1 cellular context compared by ENCODE assay signal in the genomic region with DNA sequence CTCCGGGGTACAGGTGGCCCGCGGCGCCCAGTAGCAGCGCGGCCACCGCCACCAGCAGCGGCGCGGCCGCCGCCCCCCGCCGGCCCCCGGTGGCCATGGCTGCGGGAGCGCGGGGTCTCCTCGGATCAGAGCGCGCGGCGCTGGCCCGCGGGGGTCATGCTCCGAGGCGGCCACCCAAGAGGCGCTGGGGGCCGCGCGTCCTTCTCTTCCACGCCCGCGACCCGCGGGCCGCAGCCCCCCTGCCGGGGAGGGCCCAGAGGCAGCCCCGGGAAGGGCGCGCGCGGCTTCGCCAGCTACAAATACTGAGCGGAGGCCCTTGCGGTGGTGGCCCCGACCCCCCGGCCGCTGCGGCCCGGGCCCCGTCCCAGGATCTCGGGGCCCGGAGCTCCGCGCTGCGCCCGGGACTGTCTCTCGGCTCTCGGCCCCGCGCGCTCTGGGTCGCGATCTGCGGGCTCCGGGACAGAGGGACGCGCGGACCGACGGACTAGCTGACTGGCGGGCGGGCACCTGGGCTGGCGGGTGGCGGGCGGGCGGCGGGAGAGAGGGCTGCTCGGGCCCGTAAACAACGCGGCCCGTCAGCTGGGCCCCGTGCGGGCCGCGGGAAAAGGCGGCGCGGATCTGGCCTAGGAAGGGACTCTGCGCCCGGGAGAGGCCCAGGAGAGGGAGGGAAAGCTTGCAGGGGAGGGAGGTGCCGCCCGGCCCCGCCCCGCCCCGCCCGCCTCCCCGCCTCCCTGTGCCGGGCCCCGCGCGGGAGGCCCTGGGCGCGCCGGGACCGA.
A peak's percentile ranks its signal among the peaks of the same experiment; 100 is the strongest.
TF ChIP-seq lines count a peak whose summit lies in the region.

A gene (minus strand): TSS at position 620 of the 776 bp plus-strand sequence. CDS start 523 bp downstream, at position 97.

TF ChIP-seq in HepG2, 621 proteins besides CTCF, POLR2A, EP300 and RAD21 (continued from another document and continues in another):
- TF ChIP-seq, protein P1, sequence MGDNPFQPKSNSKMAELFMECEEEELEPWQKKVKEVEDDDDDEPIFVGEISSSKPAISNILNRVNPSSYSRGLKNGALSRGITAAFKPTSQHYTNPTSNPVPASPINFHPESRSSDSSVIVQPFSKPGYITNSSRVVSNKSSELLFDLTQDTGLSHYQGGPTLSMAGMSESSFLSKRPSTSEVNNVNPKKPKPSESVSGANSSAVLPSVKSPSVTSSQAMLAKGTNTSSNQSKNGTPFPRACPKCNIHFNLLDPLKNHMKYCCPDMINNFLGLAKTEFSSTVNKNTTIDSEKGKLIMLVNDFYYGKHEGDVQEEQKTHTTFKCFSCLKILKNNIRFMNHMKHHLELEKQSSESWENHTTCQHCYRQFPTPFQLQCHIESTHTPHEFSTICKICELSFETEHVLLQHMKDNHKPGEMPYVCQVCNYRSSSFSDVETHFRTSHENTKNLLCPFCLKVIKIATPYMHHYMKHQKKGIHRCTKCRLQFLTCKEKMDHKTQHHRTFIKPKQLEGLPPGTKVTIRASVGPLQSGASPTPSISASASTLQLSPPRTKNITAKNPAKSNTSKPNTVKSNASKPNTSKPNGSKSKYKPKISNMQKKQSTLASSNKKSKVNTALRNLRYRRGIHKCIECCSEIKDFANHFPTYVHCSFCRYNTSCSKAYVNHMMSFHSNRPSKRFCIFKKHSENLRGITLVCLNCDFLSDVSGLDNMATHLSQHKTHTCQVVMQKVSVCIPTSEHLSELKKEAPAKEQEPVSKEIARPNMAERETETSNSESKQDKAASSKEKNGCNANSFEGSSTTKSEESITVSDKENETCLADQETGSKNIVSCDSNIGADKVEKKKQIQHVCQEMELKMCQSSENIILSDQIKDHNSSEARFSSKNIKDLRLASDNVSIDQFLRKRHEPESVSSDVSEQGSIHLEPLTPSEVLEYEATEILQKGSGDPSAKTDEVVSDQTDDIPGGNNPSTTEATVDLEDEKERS (CRISPR knock-in tag; IDR thresholded peaks at IDR 0.05): no peak
- TF ChIP-seq NR2F6 (IDR thresholded peaks at IDR 0.05) (0 out of 2 replicates have a peak, but pooled peaks have one; percentile 3), NR2F6 (CRISPR knock-in tag; IDR thresholded peaks at IDR 0.05) (peak; percentile 75; the same call in 1 of the 2 replicates), MIXL1 (CRISPR knock-in tag; IDR thresholded peaks at IDR 0.05) (0 out of 2 replicates have a peak, but pooled peaks have one; percentile 20), HOXA5 (CRISPR knock-in tag; IDR thresholded peaks at IDR 0.05) (0 out of 2 replicates have a peak, but pooled peaks have one; percentile 56), MEIS2 (CRISPR knock-in tag; IDR thresholded peaks at IDR 0.05) (peak; percentile 41; the same call in 1 of the 2 replicates), NAIF1 (CRISPR knock-in tag; IDR thresholded peaks at IDR 0.05; ENCODE audit: borderline replicate concordance) (no peak; the same call in 1 of the 2 replicates), GATAD1 (CRISPR knock-in tag; IDR thresholded peaks at IDR 0.05) (no peak; the same call in 1 of the 2 replicates), ZMAT3 (CRISPR knock-in tag; conservative IDR thresholded peaks at IDR 0.05) (no peak), NFKB2 (CRISPR knock-in tag; IDR thresholded peaks at IDR 0.05; ENCODE audit: borderline replicate concordance) (no peak), SYNCRIP (IDR thresholded peaks at IDR 0.05; ENCODE audit: insufficient read depth, low read depth, low read length) (no peak), ZNF766 (CRISPR knock-in tag; IDR thresholded peaks at IDR 0.05; ENCODE audit: borderline replicate concordance) (peak; percentile 16; the same call in 1 of the 2 replicates), ONECUT2 (CRISPR knock-in tag; IDR thresholded peaks at IDR 0.05) (no peak), ZNF207 (IDR thresholded peaks at IDR 0.05; ENCODE audit: borderline replicate concordance) (no peak), NCOA1 (CRISPR knock-in tag; IDR thresholded peaks at IDR 0.05) (no peak), ASH2L (IDR thresholded peaks at IDR 0.05; ENCODE audit: insufficient read length, low read depth, low read length) (peak; percentile 13), DPF2 (CRISPR knock-in tag; IDR thresholded peaks at IDR 0.05; ENCODE audit: borderline replicate concordance, low read depth) (no peak), ZBTB3 (CRISPR knock-in tag; IDR thresholded peaks at IDR 0.05; ENCODE audit: borderline replicate concordance, low read depth) (no peak), CCAR2 (optimal IDR thresholded peaks at IDR 0.05; ENCODE audit: low read depth, low read length) (no peak), ZSCAN9 (CRISPR knock-in tag; IDR thresholded peaks at IDR 0.05; ENCODE audit: borderline replicate concordance) (0 out of 2 replicates have a peak, but pooled peaks have one; percentile 48), ZNF224 (CRISPR knock-in tag; IDR thresholded peaks at IDR 0.05) (no peak), IKZF4 (CRISPR knock-in tag; IDR thresholded peaks at IDR 0.05; ENCODE audit: borderline replicate concordance, low read depth, not compliant biosample characterization) (no peak), NCOA2 (CRISPR knock-in tag; IDR thresholded peaks at IDR 0.05) (no peak; the same call in 1 of the 2 replicates), GLI4 (CRISPR knock-in tag; IDR thresholded peaks at IDR 0.05; ENCODE audit: borderline replicate concordance) (0 out of 2 replicates have a peak, but pooled peaks have one; percentile 21), MEF2D (CRISPR knock-in tag; IDR thresholded peaks at IDR 0.05) (no peak)
- TF ChIP-seq, protein P2, sequence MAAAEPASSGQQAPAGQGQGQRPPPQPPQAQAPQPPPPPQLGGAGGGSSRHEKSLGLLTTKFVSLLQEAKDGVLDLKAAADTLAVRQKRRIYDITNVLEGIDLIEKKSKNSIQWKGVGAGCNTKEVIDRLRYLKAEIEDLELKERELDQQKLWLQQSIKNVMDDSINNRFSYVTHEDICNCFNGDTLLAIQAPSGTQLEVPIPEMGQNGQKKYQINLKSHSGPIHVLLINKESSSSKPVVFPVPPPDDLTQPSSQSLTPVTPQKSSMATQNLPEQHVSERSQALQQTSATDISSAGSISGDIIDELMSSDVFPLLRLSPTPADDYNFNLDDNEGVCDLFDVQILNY (CRISPR knock-in tag; conservative IDR thresholded peaks at IDR 0.05): no peak
- TF ChIP-seq, protein P3, sequence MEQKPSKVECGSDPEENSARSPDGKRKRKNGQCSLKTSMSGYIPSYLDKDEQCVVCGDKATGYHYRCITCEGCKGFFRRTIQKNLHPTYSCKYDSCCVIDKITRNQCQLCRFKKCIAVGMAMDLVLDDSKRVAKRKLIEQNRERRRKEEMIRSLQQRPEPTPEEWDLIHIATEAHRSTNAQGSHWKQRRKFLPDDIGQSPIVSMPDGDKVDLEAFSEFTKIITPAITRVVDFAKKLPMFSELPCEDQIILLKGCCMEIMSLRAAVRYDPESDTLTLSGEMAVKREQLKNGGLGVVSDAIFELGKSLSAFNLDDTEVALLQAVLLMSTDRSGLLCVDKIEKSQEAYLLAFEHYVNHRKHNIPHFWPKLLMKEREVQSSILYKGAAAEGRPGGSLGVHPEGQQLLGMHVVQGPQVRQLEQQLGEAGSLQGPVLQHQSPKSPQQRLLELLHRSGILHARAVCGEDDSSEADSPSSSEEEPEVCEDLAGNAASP (CRISPR knock-in tag; IDR thresholded peaks at IDR 0.05; ENCODE audit: borderline replicate concordance): peak; percentile 65
- TF ChIP-seq, protein P4, sequence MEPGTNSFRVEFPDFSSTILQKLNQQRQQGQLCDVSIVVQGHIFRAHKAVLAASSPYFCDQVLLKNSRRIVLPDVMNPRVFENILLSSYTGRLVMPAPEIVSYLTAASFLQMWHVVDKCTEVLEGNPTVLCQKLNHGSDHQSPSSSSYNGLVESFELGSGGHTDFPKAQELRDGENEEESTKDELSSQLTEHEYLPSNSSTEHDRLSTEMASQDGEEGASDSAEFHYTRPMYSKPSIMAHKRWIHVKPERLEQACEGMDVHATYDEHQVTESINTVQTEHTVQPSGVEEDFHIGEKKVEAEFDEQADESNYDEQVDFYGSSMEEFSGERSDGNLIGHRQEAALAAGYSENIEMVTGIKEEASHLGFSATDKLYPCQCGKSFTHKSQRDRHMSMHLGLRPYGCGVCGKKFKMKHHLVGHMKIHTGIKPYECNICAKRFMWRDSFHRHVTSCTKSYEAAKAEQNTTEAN (CRISPR knock-in tag; conservative IDR thresholded peaks at IDR 0.05): peak; percentile 97
- TF ChIP-seq, protein P5, sequence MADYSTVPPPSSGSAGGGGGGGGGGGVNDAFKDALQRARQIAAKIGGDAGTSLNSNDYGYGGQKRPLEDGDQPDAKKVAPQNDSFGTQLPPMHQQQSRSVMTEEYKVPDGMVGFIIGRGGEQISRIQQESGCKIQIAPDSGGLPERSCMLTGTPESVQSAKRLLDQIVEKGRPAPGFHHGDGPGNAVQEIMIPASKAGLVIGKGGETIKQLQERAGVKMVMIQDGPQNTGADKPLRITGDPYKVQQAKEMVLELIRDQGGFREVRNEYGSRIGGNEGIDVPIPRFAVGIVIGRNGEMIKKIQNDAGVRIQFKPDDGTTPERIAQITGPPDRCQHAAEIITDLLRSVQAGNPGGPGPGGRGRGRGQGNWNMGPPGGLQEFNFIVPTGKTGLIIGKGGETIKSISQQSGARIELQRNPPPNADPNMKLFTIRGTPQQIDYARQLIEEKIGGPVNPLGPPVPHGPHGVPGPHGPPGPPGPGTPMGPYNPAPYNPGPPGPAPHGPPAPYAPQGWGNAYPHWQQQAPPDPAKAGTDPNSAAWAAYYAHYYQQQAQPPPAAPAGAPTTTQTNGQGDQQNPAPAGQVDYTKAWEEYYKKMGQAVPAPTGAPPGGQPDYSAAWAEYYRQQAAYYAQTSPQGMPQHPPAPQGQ (CRISPR knock-in tag; IDR thresholded peaks at IDR 0.05; ENCODE audit: borderline replicate concordance): no peak
- TF ChIP-seq, protein P6, sequence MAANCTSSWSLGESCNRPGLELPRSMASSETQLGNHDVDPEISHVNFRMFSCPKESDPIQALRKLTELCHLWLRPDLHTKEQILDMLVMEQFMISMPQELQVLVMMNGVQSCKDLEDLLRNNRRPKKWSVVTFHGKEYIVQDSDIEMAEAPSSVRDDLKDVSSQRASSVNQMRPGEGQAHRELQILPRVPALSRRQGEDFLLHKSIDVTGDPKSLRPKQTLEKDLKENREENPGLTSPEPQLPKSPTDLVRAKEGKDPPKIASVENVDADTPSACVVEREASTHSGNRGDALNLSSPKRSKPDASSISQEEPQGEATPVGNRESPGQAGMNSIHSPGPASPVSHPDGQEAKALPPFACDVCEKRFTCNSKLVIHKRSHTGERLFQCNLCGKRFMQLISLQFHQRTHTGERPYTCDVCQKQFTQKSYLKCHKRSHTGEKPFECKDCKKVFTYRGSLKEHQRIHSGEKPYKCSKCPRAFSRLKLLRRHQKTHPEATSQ (CRISPR knock-in tag; IDR thresholded peaks at IDR 0.05; ENCODE audit: borderline replicate concordance): no peak; the same call in 1 of the 2 replicates
- TF ChIP-seq, protein P7, sequence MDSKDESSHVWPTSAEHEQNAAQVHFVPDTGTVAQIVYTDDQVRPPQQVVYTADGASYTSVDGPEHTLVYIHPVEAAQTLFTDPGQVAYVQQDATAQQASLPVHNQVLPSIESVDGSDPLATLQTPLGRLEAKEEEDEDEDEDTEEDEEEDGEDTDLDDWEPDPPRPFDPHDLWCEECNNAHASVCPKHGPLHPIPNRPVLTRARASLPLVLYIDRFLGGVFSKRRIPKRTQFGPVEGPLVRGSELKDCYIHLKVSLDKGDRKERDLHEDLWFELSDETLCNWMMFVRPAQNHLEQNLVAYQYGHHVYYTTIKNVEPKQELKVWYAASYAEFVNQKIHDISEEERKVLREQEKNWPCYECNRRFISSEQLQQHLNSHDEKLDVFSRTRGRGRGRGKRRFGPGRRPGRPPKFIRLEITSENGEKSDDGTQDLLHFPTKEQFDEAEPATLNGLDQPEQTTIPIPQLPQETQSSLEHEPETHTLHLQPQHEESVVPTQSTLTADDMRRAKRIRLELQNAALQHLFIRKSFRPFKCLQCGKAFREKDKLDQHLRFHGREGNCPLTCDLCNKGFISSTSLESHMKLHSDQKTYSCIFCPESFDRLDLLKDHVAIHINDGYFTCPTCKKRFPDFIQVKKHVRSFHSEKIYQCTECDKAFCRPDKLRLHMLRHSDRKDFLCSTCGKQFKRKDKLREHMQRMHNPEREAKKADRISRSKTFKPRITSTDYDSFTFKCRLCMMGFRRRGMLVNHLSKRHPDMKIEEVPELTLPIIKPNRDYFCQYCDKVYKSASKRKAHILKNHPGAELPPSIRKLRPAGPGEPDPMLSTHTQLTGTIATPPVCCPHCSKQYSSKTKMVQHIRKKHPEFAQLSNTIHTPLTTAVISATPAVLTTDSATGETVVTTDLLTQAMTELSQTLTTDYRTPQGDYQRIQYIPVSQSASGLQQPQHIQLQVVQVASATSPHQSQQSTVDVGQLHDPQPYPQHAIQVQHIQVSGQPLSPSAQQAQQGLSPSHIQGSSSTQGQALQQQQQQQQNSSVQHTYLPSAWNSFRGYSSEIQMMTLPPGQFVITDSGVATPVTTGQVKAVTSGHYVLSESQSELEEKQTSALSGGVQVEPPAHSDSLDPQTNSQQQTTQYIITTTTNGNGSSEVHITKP (CRISPR knock-in tag; IDR thresholded peaks at IDR 0.05; ENCODE audit: low read depth): no peak
- TF ChIP-seq, protein P8, sequence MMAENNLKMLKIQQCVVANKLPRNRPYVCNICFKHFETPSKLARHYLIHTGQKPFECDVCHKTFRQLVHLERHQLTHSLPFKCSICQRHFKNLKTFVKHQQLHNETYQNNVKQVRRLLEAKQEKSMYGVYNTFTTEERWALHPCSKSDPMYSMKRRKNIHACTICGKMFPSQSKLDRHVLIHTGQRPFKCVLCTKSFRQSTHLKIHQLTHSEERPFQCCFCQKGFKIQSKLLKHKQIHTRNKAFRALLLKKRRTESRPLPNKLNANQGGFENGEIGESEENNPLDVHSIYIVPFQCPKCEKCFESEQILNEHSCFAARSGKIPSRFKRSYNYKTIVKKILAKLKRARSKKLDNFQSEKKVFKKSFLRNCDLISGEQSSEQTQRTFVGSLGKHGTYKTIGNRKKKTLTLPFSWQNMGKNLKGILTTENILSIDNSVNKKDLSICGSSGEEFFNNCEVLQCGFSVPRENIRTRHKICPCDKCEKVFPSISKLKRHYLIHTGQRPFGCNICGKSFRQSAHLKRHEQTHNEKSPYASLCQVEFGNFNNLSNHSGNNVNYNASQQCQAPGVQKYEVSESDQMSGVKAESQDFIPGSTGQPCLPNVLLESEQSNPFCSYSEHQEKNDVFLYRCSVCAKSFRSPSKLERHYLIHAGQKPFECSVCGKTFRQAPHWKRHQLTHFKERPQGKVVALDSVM (CRISPR knock-in tag; IDR thresholded peaks at IDR 0.05): no peak; the same call in 1 of the 2 replicates
